ENCODE assay signal across 1 cellular context in genomic region chr2:54656863-54657262, GRCh38.
TF ChIP-seq lines count a peak whose summit lies in the region.

No MANE protein-coding gene starts in this region.

TF ChIP-seq in WTC11, 78 proteins besides CTCF, POLR2A, EP300 and RAD21:
- TF ChIP-seq, protein P1, sequence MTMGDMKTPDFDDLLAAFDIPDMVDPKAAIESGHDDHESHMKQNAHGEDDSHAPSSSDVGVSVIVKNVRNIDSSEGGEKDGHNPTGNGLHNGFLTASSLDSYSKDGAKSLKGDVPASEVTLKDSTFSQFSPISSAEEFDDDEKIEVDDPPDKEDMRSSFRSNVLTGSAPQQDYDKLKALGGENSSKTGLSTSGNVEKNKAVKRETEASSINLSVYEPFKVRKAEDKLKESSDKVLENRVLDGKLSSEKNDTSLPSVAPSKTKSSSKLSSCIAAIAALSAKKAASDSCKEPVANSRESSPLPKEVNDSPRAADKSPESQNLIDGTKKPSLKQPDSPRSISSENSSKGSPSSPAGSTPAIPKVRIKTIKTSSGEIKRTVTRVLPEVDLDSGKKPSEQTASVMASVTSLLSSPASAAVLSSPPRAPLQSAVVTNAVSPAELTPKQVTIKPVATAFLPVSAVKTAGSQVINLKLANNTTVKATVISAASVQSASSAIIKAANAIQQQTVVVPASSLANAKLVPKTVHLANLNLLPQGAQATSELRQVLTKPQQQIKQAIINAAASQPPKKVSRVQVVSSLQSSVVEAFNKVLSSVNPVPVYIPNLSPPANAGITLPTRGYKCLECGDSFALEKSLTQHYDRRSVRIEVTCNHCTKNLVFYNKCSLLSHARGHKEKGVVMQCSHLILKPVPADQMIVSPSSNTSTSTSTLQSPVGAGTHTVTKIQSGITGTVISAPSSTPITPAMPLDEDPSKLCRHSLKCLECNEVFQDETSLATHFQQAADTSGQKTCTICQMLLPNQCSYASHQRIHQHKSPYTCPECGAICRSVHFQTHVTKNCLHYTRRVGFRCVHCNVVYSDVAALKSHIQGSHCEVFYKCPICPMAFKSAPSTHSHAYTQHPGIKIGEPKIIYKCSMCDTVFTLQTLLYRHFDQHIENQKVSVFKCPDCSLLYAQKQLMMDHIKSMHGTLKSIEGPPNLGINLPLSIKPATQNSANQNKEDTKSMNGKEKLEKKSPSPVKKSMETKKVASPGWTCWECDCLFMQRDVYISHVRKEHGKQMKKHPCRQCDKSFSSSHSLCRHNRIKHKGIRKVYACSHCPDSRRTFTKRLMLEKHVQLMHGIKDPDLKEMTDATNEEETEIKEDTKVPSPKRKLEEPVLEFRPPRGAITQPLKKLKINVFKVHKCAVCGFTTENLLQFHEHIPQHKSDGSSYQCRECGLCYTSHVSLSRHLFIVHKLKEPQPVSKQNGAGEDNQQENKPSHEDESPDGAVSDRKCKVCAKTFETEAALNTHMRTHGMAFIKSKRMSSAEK (CRISPR knock-in tag; IDR thresholded peaks at IDR 0.05; ENCODE audit: borderline replicate concordance): no peak
- TF ChIP-seq MLX (CRISPR knock-in tag; IDR thresholded peaks at IDR 0.05) (no peak), FOXP4 (CRISPR knock-in tag; IDR thresholded peaks at IDR 0.05) (no peak)
